Comparison of ENCODE assay signal across 1 cellular context in genomic region chr4:1021386-1022050, GRCh38.
TF ChIP-seq lines count a peak whose summit lies in the region.

No MANE protein-coding gene starts in this region.

TF ChIP-seq in HepG2, 621 proteins besides CTCF, POLR2A, EP300 and RAD21:
- TF ChIP-seq ZBTB43 (CRISPR knock-in tag; conservative IDR thresholded peaks at IDR 0.05) (no peak), RBFOX2 (IDR thresholded peaks at IDR 0.05; ENCODE audit: low read depth, low read length) (peak; percentile 5; the same call in 1 of the 2 replicates), AGO2 (optimal IDR thresholded peaks at IDR 0.05; ENCODE audit: low read depth, low read length) (peak; percentile 36)
